In genomic region chr12:121638298-121639202, GRCh38 we compare ENCODE assay signal across 14 cellular contexts. TPM values are rescaled to one million over a fixed set of nuclear protein-coding genes. Genes with fewer than 3 reads are reported as not detected.
DNase-seq lines count a peak whose midpoint lies in the region; ATAC-seq and TF ChIP-seq lines count a peak whose summit lies in the region.
"Had no signal": no experiment of that assay in that cellular context is flagged by ENCODE, and none has a peak within 500 bp of the region (broad histone marks: within the 10 kb centered on the region; RNA-seq: fewer than 3 reads in every experiment).

No MANE protein-coding gene starts in this region.

- H3K79me2 ChIP-seq in mammary epithelial cell (ENCODE audit: insufficient read depth, low read length) (peaks cover 8% of the 10 kb centered on the region), GM23248 (ENCODE audit: insufficient read depth) (peaks cover 9% of the 10 kb centered on the region; the same call in 1 of the 2 replicates)

- H3K4me3 ChIP-seq in BLaER1 treated with 17β-estradiol and CSF1 and Interleukin-3, amounts not matched to agents 10 nM and 100 nM: no peak overlapping the region
- H3K4me3 ChIP-seq in H7 (ENCODE audit: insufficient read depth, low read depth, low read length) (no peak overlapping the region), mammary epithelial cell (replicated peaks in 1 of 3; ENCODE audit: insufficient read depth in 1 of 3, low read depth in 2 of 3, low read length in 3 of 3) (no peak overlapping the region), GM23248 (no peak overlapping the region), colonic mucosa (no peak overlapping the region)
- H3K4me3 ChIP-seq: testis had no signal

- in situ Hi-C loops in mammary epithelial cell (cut with MboI; ENCODE audit: low sequenced_read_pairs in 2 of 2): no loop called here
- in situ Hi-C loops in GM23248 (cut with MboI): no loop called here

- intact Hi-C loops in mammary epithelial cell (cut with micrococcal nuclease): no loop called here
- intact Hi-C loops in colonic mucosa (cut with DNase I): no loop called here

- peak overlapping the region; percentile 94 for H3K27ac Mint-ChIP-seq in activated naive CD8-positive, alpha-beta T cell treated with anti-CD3 and anti-CD28 coated beads, Interleukin-2, amount 10 ng/mL, durations not matched to agents 7 days and 5 days
- H3K27ac Mint-ChIP-seq in natural killer cell treated with Interleukin-12 subunit alpha and Interleukin-12 subunit beta and Interleukin-15 and Interleukin-18, amount 100 ng/mL, for 72 hours: peak overlapping the region; percentile 92 to 96

- CTCF ChIA-PET in mammary epithelial cell (lab: Charles Lee; ENCODE audit: low non-redundant PET): no interaction called here

- H3K9me2 ChIP-seq in GM23248 (ENCODE audit: insufficient read depth): no peaks in the 10 kb centered on the region

- no peaks in the 10 kb centered on the region for H3K27me3 Mint-ChIP-seq in activated naive CD8-positive, alpha-beta T cell treated with anti-CD3 and anti-CD28 coated beads, Interleukin-2, amount 10 ng/mL, durations not matched to agents 7 days and 5 days
- H3K27me3 Mint-ChIP-seq in natural killer cell treated with Interleukin-12 subunit alpha and Interleukin-12 subunit beta and Interleukin-15 and Interleukin-18, amount 100 ng/mL, for 72 hours: no peaks in the 10 kb centered on the region

- POLR2A ChIA-PET in activated naive CD8-positive, alpha-beta T cell treated with anti-CD3 and anti-CD28 coated beads, Interleukin-2, amount 10 ng/mL, durations not matched to agents 7 days and 5 days (lab: Charles Lee): interaction anchor here (1.0 to 4.6 kb wide), 9 partner anchors 8 to 61 kb away, joined by 3 to 88 read pairs (median 9); partner anchors contain the start of gene ORAI1

- peak overlapping the region; percentile 66 for H3K4me3 Mint-ChIP-seq in activated naive CD8-positive, alpha-beta T cell treated with anti-CD3 and anti-CD28 coated beads, Interleukin-2, amount 10 ng/mL, durations not matched to agents 7 days and 5 days
- peak overlapping the region; percentile 87 for H3K4me3 Mint-ChIP-seq in natural killer cell treated with Interleukin-12 subunit alpha and Interleukin-12 subunit beta and Interleukin-15 and Interleukin-18, amount 100 ng/mL, for 72 hours

- H3K4me1 ChIP-seq in BLaER1 treated with 17β-estradiol and CSF1 and Interleukin-3, amounts not matched to agents 10 nM and 100 nM: peaks cover 30 to 45% (median 37%) of the 10 kb centered on the region in 10 experiments
- H3K4me1 ChIP-seq in mammary epithelial cell (ENCODE audit: insufficient read depth, low read length): no peaks in the 10 kb centered on the region
- H3K4me1 ChIP-seq in GM23248 (ENCODE audit: insufficient read depth): no peaks in the 10 kb centered on the region
- H3K4me1 ChIP-seq in colonic mucosa: no peaks in the 10 kb centered on the region
- H3K4me1 ChIP-seq: BE2C had no signal

- H4K20me1 ChIP-seq in BLaER1 treated with 17β-estradiol and CSF1 and Interleukin-3, amounts not matched to agents 10 nM and 100 nM: peaks cover 0 to 69% (median 58%) of the 10 kb centered on the region in 11 experiments; a peak in 19 of 22 replicates
- H4K20me1 ChIP-seq in mammary epithelial cell (ENCODE audit: insufficient read depth, low read length) (no peaks in the 10 kb centered on the region), GM23248 (ENCODE audit: insufficient read depth) (no peaks in the 10 kb centered on the region)

- H3K36me3 Mint-ChIP-seq in activated naive CD8-positive, alpha-beta T cell treated with anti-CD3 and anti-CD28 coated beads, Interleukin-2, amount 10 ng/mL, durations not matched to agents 7 days and 5 days: peaks cover 13% of the 10 kb centered on the region
- H3K36me3 Mint-ChIP-seq in natural killer cell treated with Interleukin-12 subunit alpha and Interleukin-12 subunit beta and Interleukin-15 and Interleukin-18, amount 100 ng/mL, for 72 hours: no peaks in the 10 kb centered on the region

- H2AFZ ChIP-seq in mammary epithelial cell (ENCODE audit: low read depth, low read length) (no peak overlapping the region), GM23248 (no peak overlapping the region)

- dilution Hi-C loops in mammary epithelial cell (cut with HindIII; ENCODE audit: low sequenced_read_pairs): loop anchor here (5.0 to 25.0 kb wide), 2 partner anchors 61 to 124 kb away; no protein-coding TSS in a partner anchor

- H3K36me3 ChIP-seq in BLaER1 treated with 17β-estradiol and CSF1 and Interleukin-3, amounts not matched to agents 10 nM and 100 nM: peaks cover 22 to 83% (median 52%) of the 10 kb centered on the region in 11 experiments
- H3K36me3 ChIP-seq in H7 (replicated peaks; ENCODE audit: control insufficient read depth, insufficient read depth, low read length) (peaks cover 2% of the 10 kb centered on the region; the same call in 1 of the 2 replicates), mammary epithelial cell (ENCODE audit: insufficient read depth, low read length) (no peaks in the 10 kb centered on the region), GM23248 (ENCODE audit: low read depth) (no peaks in the 10 kb centered on the region), colonic mucosa (no peaks in the 10 kb centered on the region)

- TF ChIP-seq CTCF in mammary epithelial cell (conservative IDR thresholded peaks at IDR 0.05 in 1 of 2, IDR thresholded peaks at IDR 0.05 in 1 of 2; ENCODE audit: extremely low read depth in 1 of 2, insufficient read depth in 1 of 2, low read depth in 1 of 2, low read length in 2 of 2) (no peak), colonic mucosa (IDR thresholded peaks at IDR 0.05) (no peak)

- no peaks in the 10 kb centered on the region for H3K9me3 ChIP-seq in BLaER1 treated with 17β-estradiol and CSF1 and Interleukin-3, amounts not matched to agents 10 nM and 100 nM (replicated peaks in 1 of 11)
- H3K9me3 ChIP-seq in mammary epithelial cell (replicated peaks; ENCODE audit: insufficient read depth, low read length) (no peaks in the 10 kb centered on the region), GM23248 (ENCODE audit: low read depth) (no peaks in the 10 kb centered on the region), colonic mucosa (no peaks in the 10 kb centered on the region)
- H3K9me3 ChIP-seq: BE2C, gastroesophageal sphincter, testis had no signal

- H3K4me2 ChIP-seq in BLaER1 treated with 17β-estradiol and CSF1 and Interleukin-3, amounts not matched to agents 10 nM and 100 nM: peak overlapping the region in 3 of 11 experiments; percentile 75 to 91 (median 90); a peak in 2 of 22 replicates
- no peak overlapping the region for H3K4me2 ChIP-seq in mammary epithelial cell (ENCODE audit: insufficient read depth, low read depth, low read length)
- no peak overlapping the region for H3K4me2 ChIP-seq in GM23248 (ENCODE audit: unreplicated experiment)

- WGBS in mammary epithelial cell (ENCODE audit: low coverage, missing lambda C conversion rate): 90% methylated on average over 10 of the region's 14 CpGs
- 93 to 97% methylated on average over 14 of the region's 14 CpGs for WGBS in GM23248 (ENCODE audit: low coverage in 1 of 2, low lambda C conversion rate in 2 of 2, missing lambda C conversion rate in 2 of 2), 2 experiments

- peak overlapping the region in 1 of 11 experiments; percentile 8; a peak in 1 of 22 replicates for H3K9ac ChIP-seq in BLaER1 treated with 17β-estradiol and CSF1 and Interleukin-3, amounts not matched to agents 10 nM and 100 nM
- no peak overlapping the region for H3K9ac ChIP-seq in mammary epithelial cell (ENCODE audit: insufficient read depth, low read length)
- no peak overlapping the region for H3K9ac ChIP-seq in GM23248
- no peak overlapping the region for H3K9ac ChIP-seq in colonic mucosa (ENCODE audit: low read depth in 2 of 2, low read length in 2 of 2)

- ATAC-seq in activated naive CD8-positive, alpha-beta T cell treated with anti-CD3 and anti-CD28 coated beads, Interleukin-2, amount 10 ng/mL, durations not matched to agents 7 days and 5 days (ENCODE audit: low read depth): no peak
- ATAC-seq in natural killer cell treated with Interleukin-12 subunit alpha and Interleukin-12 subunit beta and Interleukin-15 and Interleukin-18, amount 100 ng/mL, for 72 hours: no peak
- ATAC-seq: gastroesophageal sphincter had no signal

- DNase-seq in H7 (peak; percentile 53), mammary epithelial cell (no peak), GM23248 (no peak), colonic mucosa (no peak), RPMI8226 (no peak)
- no peak for DNase-seq in activated naive CD8-positive, alpha-beta T cell treated with anti-CD3 and anti-CD28 coated beads, Interleukin-2, amount 10 ng/mL, durations not matched to agents 7 days and 5 days
- no peak for DNase-seq in natural killer cell treated with Interleukin-12 subunit alpha and Interleukin-12 subunit beta and Interleukin-15 and Interleukin-18, amount 100 ng/mL, for 72 hours (ENCODE audit: low spot score)
- DNase-seq: BE2C, NCI-H2029, NCI-H526 treated with DMSO at 0.1 percent for 48 hours, testis had no signal

- no peaks in the 10 kb centered on the region for H3F3A ChIP-seq in GM23248 (ENCODE audit: insufficient read depth)

- peak overlapping the region in 10 of 11 experiments; percentile 68 to 81 (median 75); a peak in 19 of 22 replicates for H3K27ac ChIP-seq in BLaER1 treated with 17β-estradiol and CSF1 and Interleukin-3, amounts not matched to agents 10 nM and 100 nM
- H3K27ac ChIP-seq in mammary epithelial cell (ENCODE audit: insufficient read depth, low read depth, low read length): no peak overlapping the region
- no peak overlapping the region for H3K27ac ChIP-seq in GM23248
- H3K27ac ChIP-seq in colonic mucosa: no peak overlapping the region
- H3K27ac ChIP-seq: testis had no signal

- BruUV-seq in mammary epithelial cell (replicated peaks; lab: Mats Ljungman, UMichigan): no TSS peak

- H3K9me3 Mint-ChIP-seq in activated naive CD8-positive, alpha-beta T cell treated with anti-CD3 and anti-CD28 coated beads, Interleukin-2, amount 10 ng/mL, durations not matched to agents 7 days and 5 days: no peaks in the 10 kb centered on the region
- H3K9me3 Mint-ChIP-seq in natural killer cell treated with Interleukin-12 subunit alpha and Interleukin-12 subunit beta and Interleukin-15 and Interleukin-18, amount 100 ng/mL, for 72 hours: no peaks in the 10 kb centered on the region

- H3K4me1 Mint-ChIP-seq in activated naive CD8-positive, alpha-beta T cell treated with anti-CD3 and anti-CD28 coated beads, Interleukin-2, amount 10 ng/mL, durations not matched to agents 7 days and 5 days: peaks cover 36% of the 10 kb centered on the region
- H3K4me1 Mint-ChIP-seq in natural killer cell treated with Interleukin-12 subunit alpha and Interleukin-12 subunit beta and Interleukin-15 and Interleukin-18, amount 100 ng/mL, for 72 hours (ENCODE audit: low read depth in 2 of 2): peaks cover 15 to 24% of the 10 kb centered on the region in 2 donors

- H3K27me3 ChIP-seq in BLaER1 treated with 17β-estradiol and CSF1 and Interleukin-3, amounts not matched to agents 10 nM and 100 nM: no peaks in the 10 kb centered on the region
- H3K27me3 ChIP-seq in H7 (ENCODE audit: control insufficient read depth, insufficient read depth, low read length): no peaks in the 10 kb centered on the region
- H3K27me3 ChIP-seq in mammary epithelial cell (ENCODE audit: insufficient read depth, low read length): no peaks in the 10 kb centered on the region
- H3K27me3 ChIP-seq in GM23248 (replicated peaks; ENCODE audit: insufficient read depth): no peaks in the 10 kb centered on the region
- no peaks in the 10 kb centered on the region for H3K27me3 ChIP-seq in colonic mucosa
- H3K27me3 ChIP-seq: BE2C, gastroesophageal sphincter, testis had no signal

RNA-seq across cellular contexts. Expression of gene ORAI1, which starts 12.2 kb away (rescaled TPM):
- total RNA-seq in H7 (2014; rRNA removed; shearing (Covaris generic)): 24.7 and 29.1 TPM in 2 replicates
- total RNA-seq in activated naive CD8-positive, alpha-beta T cell treated with anti-CD3 and anti-CD28 coated beads, Interleukin-2, amount 10 ng/mL, durations not matched to agents 7 days and 5 days: 10 to 100 TPM; 54.2 to 60.1 TPM
- total RNA-seq in natural killer cell treated with Interleukin-12 subunit alpha and Interleukin-12 subunit beta and Interleukin-15 and Interleukin-18, amount 100 ng/mL, for 72 hours: 10 to 100 TPM; 40.5 to 43.9 TPM
- total RNA-seq in mammary epithelial cell (10 to 100 TPM in 1 of 2 donors, 1 to 10 TPM in 1; 3.3 to 23.1 TPM), colonic mucosa (10 to 100 TPM; 14.6 to 23.5 TPM)
- polyA plus RNA-seq in mammary epithelial cell (21.8 TPM), GM23248 (2016; fragmentation: Nextera tagmentation; extraction: Ambion mirVana) (14.2 and 16.1 TPM in 2 replicates)
- polyA minus RNA-seq in mammary epithelial cell: 10.4 TPM
- 4.9 and 7.6 TPM in 2 replicates for total RNA-seq in GM23248 (2014; rRNA removed; shearing (Covaris generic))

RNA-seq across cellular contexts. Expression of gene MORN3, which starts 30.9 kb away (rescaled TPM):
- total RNA-seq in H7 (2014; rRNA removed; shearing (Covaris generic)): 0.31 and 1.5 TPM in 2 replicates
- total RNA-seq in activated naive CD8-positive, alpha-beta T cell treated with anti-CD3 and anti-CD28 coated beads, Interleukin-2, amount 10 ng/mL, durations not matched to agents 7 days and 5 days: 1 to 10 TPM; 5.2 to 6.2 TPM
- under 1 TPM; 0.17 to 0.43 TPM for total RNA-seq in natural killer cell treated with Interleukin-12 subunit alpha and Interleukin-12 subunit beta and Interleukin-15 and Interleukin-18, amount 100 ng/mL, for 72 hours
- total RNA-seq in mammary epithelial cell (not detected), colonic mucosa (not detected)
- polyA plus RNA-seq in mammary epithelial cell (0.01 TPM), GM23248 (2016; fragmentation: Nextera tagmentation; extraction: Ambion mirVana) (0.58 and 0.63 TPM in 2 replicates)
- not detected for polyA minus RNA-seq in mammary epithelial cell
- 0.13 TPM in 1 of 2 replicates, not detected in the other for total RNA-seq in GM23248 (2014; rRNA removed; shearing (Covaris generic))
- total RNA-seq: RPMI7951 had no signal

RNA-seq across cellular contexts. Expression of gene KDM2B, which starts 57.7 kb away (rescaled TPM):
- 94.3 and 109 TPM in 2 replicates for total RNA-seq in H7 (2014; rRNA removed; shearing (Covaris generic))
- total RNA-seq in activated naive CD8-positive, alpha-beta T cell treated with anti-CD3 and anti-CD28 coated beads, Interleukin-2, amount 10 ng/mL, durations not matched to agents 7 days and 5 days: 10 to 100 TPM; 84.8 to 88.7 TPM
- 10 to 100 TPM; 35.9 to 60.1 TPM for total RNA-seq in natural killer cell treated with Interleukin-12 subunit alpha and Interleukin-12 subunit beta and Interleukin-15 and Interleukin-18, amount 100 ng/mL, for 72 hours
- total RNA-seq in mammary epithelial cell (10 to 100 TPM; 18.3 to 21.7 TPM), colonic mucosa (10 to 100 TPM; 14.7 to 24.5 TPM)
- polyA plus RNA-seq in mammary epithelial cell (14.3 TPM), GM23248 (2016; fragmentation: Nextera tagmentation; extraction: Ambion mirVana) (8.2 and 10.6 TPM in 2 replicates)
- polyA minus RNA-seq in mammary epithelial cell: 20.8 TPM
- 20.1 and 26.3 TPM in 2 replicates for total RNA-seq in GM23248 (2014; rRNA removed; shearing (Covaris generic))

Comparison
In these comparisons a context has a peak if more than half of its experiments do, and no peak if none do; other contexts are left out.
1. H3K27ac ChIP-seq: peak in BLaER1 treated with 17β-estradiol and CSF1 and Interleukin-3, amounts not matched to agents 10 nM and 100 nM (10 of 11); none in mammary epithelial cell (single experiment), GM23248 (single experiment) and colonic mucosa (single experiment).